Comparison of ENCODE assay signal across 1 cellular context in the genomic region with DNA sequence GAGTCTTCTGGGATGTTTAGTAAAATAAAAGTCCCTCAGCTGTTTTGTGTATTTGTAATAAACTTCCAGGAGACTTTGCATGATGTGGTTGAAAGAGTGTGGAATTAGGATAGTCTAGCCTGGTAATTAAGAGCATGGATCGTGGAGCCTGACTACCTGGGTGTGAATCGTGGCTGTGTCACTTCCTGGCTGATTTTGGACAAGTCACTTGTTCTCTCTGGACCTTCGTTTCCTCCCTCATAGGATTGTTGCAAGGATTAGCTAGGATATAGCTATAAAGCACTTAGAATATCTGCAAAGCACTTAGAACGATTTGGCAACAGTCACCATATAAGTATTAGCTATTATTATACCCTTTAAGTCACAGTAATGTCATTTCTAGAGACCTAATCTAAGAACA.
TF ChIP-seq lines count a peak whose summit lies in the region.

No MANE protein-coding gene starts in this region.

TF ChIP-seq in HepG2, 621 proteins besides CTCF, POLR2A, EP300 and RAD21 (continued from another document):
- TF ChIP-seq, protein P1, sequence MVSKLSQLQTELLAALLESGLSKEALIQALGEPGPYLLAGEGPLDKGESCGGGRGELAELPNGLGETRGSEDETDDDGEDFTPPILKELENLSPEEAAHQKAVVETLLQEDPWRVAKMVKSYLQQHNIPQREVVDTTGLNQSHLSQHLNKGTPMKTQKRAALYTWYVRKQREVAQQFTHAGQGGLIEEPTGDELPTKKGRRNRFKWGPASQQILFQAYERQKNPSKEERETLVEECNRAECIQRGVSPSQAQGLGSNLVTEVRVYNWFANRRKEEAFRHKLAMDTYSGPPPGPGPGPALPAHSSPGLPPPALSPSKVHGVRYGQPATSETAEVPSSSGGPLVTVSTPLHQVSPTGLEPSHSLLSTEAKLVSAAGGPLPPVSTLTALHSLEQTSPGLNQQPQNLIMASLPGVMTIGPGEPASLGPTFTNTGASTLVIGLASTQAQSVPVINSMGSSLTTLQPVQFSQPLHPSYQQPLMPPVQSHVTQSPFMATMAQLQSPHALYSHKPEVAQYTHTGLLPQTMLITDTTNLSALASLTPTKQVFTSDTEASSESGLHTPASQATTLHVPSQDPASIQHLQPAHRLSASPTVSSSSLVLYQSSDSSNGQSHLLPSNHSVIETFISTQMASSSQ (IDR thresholded peaks at IDR 0.05; ENCODE audit: low read depth), result no peak
- TF ChIP-seq, protein P1 (CRISPR knock-in tag; IDR thresholded peaks at IDR 0.05; ENCODE audit: borderline replicate concordance), result no peak
- TF ChIP-seq ZNF619 (CRISPR knock-in tag; IDR thresholded peaks at IDR 0.05), result no peak
- no peak for TF ChIP-seq RFX5 (IDR thresholded peaks at IDR 0.05; ENCODE audit: low read depth, low read length)
- TF ChIP-seq ZC3H4 (CRISPR knock-in tag; IDR thresholded peaks at IDR 0.05; ENCODE audit: borderline replicate concordance), result no peak
- TF ChIP-seq KLF13 (CRISPR knock-in tag; IDR thresholded peaks at IDR 0.05), result no peak
- TF ChIP-seq KDM2A (CRISPR knock-in tag; IDR thresholded peaks at IDR 0.05; ENCODE audit: borderline replicate concordance, low read depth), result no peak
- TF ChIP-seq FOSL2 (CRISPR knock-in tag; IDR thresholded peaks at IDR 0.05), result 0 out of 2 replicates have a peak, but pooled peaks have one; percentile 12
